Comparison of ENCODE assay signal across 17 cellular contexts in the genomic region with DNA sequence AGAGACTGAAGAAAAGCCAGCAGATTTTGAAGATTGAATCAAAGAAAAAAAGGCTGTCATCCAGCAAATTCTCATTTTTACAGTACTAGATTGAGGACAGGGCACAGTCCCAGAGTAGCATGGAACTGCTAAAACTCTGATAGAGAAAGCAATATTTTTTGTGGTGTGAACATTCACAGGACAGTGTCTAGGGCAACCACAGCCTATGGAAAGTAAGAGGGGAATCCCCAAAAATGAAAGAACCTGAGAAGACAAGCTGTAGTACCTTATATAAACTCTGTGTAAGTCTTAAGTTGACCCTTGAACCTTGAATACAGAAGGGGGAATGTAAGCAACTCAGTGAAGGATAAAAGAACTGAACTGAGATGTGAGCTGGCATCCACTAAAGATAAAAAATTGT.
"Had no signal": no experiment of that assay in that cellular context is flagged by ENCODE, and none has a peak within 500 bp of the region (broad histone marks: within the 10 kb centered on the region; RNA-seq: fewer than 3 reads in every experiment).

No MANE protein-coding gene starts in this region.

- DNase-seq: activated CD4-positive, alpha-beta T cell treated with anti-CD3 and anti-CD28 coated beads, Interleukin-2, amount 10 ng/mL, durations not matched to agents 24 days and 14 days; activated CD4-positive, CD25-positive, alpha-beta regulatory T cell; activated CD8-positive, alpha-beta T cell treated with anti-CD3 and anti-CD28 coated beads, Interleukin-2, amount 10 ng/mL, durations not matched to agents 7 days and 5 days; activated naive CD4-positive, alpha-beta T cell treated with anti-CD3 and anti-CD28 coated beads, Interleukin-2, amount 10 ng/mL, durations not matched to agents 7 days and 5 days; activated T-cell treated with anti-CD3 and anti-CD28 coated beads, Interleukin-2, amount 50 U/mL, for 24 hours; foreskin keratinocyte; hippocampal formation; left colon; lower lobe of right lung; stimulated activated CD4-positive, alpha-beta T cell treated with anti-CD3 and anti-CD28 coated beads, Interleukin-4, amount 100 ng/mL, for 24 hours; stimulated activated naive CD4-positive, alpha-beta T cell; substantia nigra; T-helper 9 cell; tibial artery; uterus had no signal

- H3K9me3 Mint-ChIP-seq: activated CD4-positive, alpha-beta T cell treated with anti-CD3 and anti-CD28 coated beads, Interleukin-2, amount 10 ng/mL, durations not matched to agents 24 days and 14 days had no signal

- H3K27me3 Mint-ChIP-seq: activated CD4-positive, alpha-beta T cell treated with anti-CD3 and anti-CD28 coated beads, Interleukin-2, amount 10 ng/mL, durations not matched to agents 24 days and 14 days; activated naive CD4-positive, alpha-beta T cell treated with anti-CD3 and anti-CD28 coated beads, Interleukin-2, amount 10 ng/mL, durations not matched to agents 7 days and 5 days; natural killer cell treated with Interleukin-12 subunit alpha and Interleukin-12 subunit beta and Interleukin-15 and Interleukin-18, amount 100 ng/mL, for 72 hours had no signal

- H3K4me3 Mint-ChIP-seq: activated CD4-positive, alpha-beta T cell treated with anti-CD3 and anti-CD28 coated beads, Interleukin-2, amount 10 ng/mL, durations not matched to agents 24 days and 14 days; activated CD8-positive, alpha-beta T cell treated with anti-CD3 and anti-CD28 coated beads, Interleukin-2, amount 10 ng/mL, durations not matched to agents 7 days and 5 days; activated naive CD4-positive, alpha-beta T cell treated with anti-CD3 and anti-CD28 coated beads, Interleukin-2, amount 10 ng/mL, durations not matched to agents 7 days and 5 days; activated T-cell treated with anti-CD3 and anti-CD28 coated beads, Interleukin-2, amount 50 U/mL, for 24 hours; natural killer cell treated with Interleukin-12 subunit alpha and Interleukin-12 subunit beta and Interleukin-15 and Interleukin-18, amount 100 ng/mL, for 72 hours had no signal

- H3K4me1 Mint-ChIP-seq: activated CD4-positive, alpha-beta T cell treated with anti-CD3 and anti-CD28 coated beads, Interleukin-2, amount 10 ng/mL, durations not matched to agents 24 days and 14 days; activated naive CD4-positive, alpha-beta T cell treated with anti-CD3 and anti-CD28 coated beads, Interleukin-2, amount 10 ng/mL, durations not matched to agents 7 days and 5 days had no signal

- ATAC-seq: activated CD8-positive, alpha-beta T cell treated with anti-CD3 and anti-CD28 coated beads, Interleukin-2, amount 10 ng/mL, durations not matched to agents 7 days and 5 days; foreskin keratinocyte; left colon; lower lobe of right lung; natural killer cell treated with Interleukin-12 subunit alpha and Interleukin-12 subunit beta and Interleukin-15 and Interleukin-18, amount 100 ng/mL, for 72 hours; sciatic nerve had no signal

- H3K36me3 Mint-ChIP-seq: activated naive CD4-positive, alpha-beta T cell treated with anti-CD3 and anti-CD28 coated beads, Interleukin-2, amount 10 ng/mL, durations not matched to agents 7 days and 5 days had no signal

- H3K27ac Mint-ChIP-seq: activated CD4-positive, alpha-beta T cell treated with anti-CD3 and anti-CD28 coated beads, Interleukin-2, amount 10 ng/mL, durations not matched to agents 24 days and 14 days; activated CD8-positive, alpha-beta T cell treated with anti-CD3 and anti-CD28 coated beads, Interleukin-2, amount 10 ng/mL, durations not matched to agents 7 days and 5 days; activated naive CD4-positive, alpha-beta T cell treated with anti-CD3 and anti-CD28 coated beads, Interleukin-2, amount 10 ng/mL, durations not matched to agents 7 days and 5 days; activated T-cell treated with anti-CD3 and anti-CD28 coated beads, Interleukin-2, amount 50 U/mL, for 24 hours; natural killer cell treated with Interleukin-12 subunit alpha and Interleukin-12 subunit beta and Interleukin-15 and Interleukin-18, amount 100 ng/mL, for 72 hours had no signal
